In genomic region chr21:35632711-35633110, GRCh38 we compare ENCODE assay signal across 39 cellular contexts.
"Had no signal": no experiment of that assay in that cellular context is flagged by ENCODE, and none has a peak within 500 bp of the region (broad histone marks: within the 10 kb centered on the region; RNA-seq: fewer than 3 reads in every experiment).

No MANE protein-coding gene starts in this region.

- H3K36me3 ChIP-seq: adrenal gland, ascending aorta, brain microvascular endothelial cell, breast epithelium, cardiac muscle cell had no signal

- H3K27ac Mint-ChIP-seq: activated naive CD4-positive, alpha-beta T cell treated with anti-CD3 and anti-CD28 coated beads for 36 hours; activated naive CD4-positive, alpha-beta T cell treated with anti-CD3 and anti-CD28 coated beads, Interleukin-2, amount 10 ng/mL, durations not matched to agents 7 days and 5 days; activated naive CD4-positive, alpha-beta T cell treated with anti-CD3 and anti-CD28 coated beads, Interleukin-2, amount 50 U/mL, for 24 hours; activated naive CD4-positive, alpha-beta T cell treated with anti-CD3 and anti-CD28 coated beads, Interleukin-2, amount 50 U/mL, for 72 hours; activated naive CD8-positive, alpha-beta T cell; activated naive CD8-positive, alpha-beta T cell treated with anti-CD3 and anti-CD28 coated beads for 36 hours; activated naive CD8-positive, alpha-beta T cell treated with anti-CD3 and anti-CD28 coated beads, Interleukin-2, amount 10 ng/mL, durations not matched to agents 7 days and 5 days; activated naive CD8-positive, alpha-beta T cell treated with anti-CD3 and anti-CD28 coated beads, Interleukin-2, amount 50 U/mL, for 24 hours; activated T-cell treated with anti-CD3 and anti-CD28 coated beads, Interleukin-2, amount 50 U/mL, for 24 hours; activated T-cell treated with anti-CD3 and anti-CD28 coated beads, Interleukin-2, amount 50 U/mL, for 72 hours; activated T-helper 1 cell treated with anti-CD3 and anti-CD28 coated beads, Interleukin-12 subunit alpha, Interleukin-12 subunit beta, Interleukin-2, Interleukin-4 antibody, amounts not matched to agents 30 ng/mL and 10 ng/mL and 1 ng/mL, durations not matched to agents 14 hours and 24 hours and 36 hours; activated T-helper 17 cell treated with anti-CD3 and anti-CD28 coated beads, Interleukin-2, amount 50 U/mL, for 72 hours; activated T-helper 2 cell treated with anti-CD3 and anti-CD28 coated beads, Interferon-gamma antibody, Interleukin-2, Interleukin-4, amounts not matched to agents 10 μg/mL and 5 μg/mL and 100 μg/mL, durations not matched to agents 14 hours and 24 hours and 36 hours; brain had no signal

- H3K9me3 ChIP-seq: adrenal gland, ascending aorta, body of pancreas, breast epithelium had no signal

- DNase-seq: activated effector memory CD4-positive, alpha-beta T cell treated with anti-CD3 and anti-CD28 coated beads, Interleukin-2, amount 50 U/mL, for 16 hours; activated gamma-delta T cell; activated gamma-delta T cell treated with Interleukin-2 at 50 U/mL for 16 hours; activated naive CD4-positive, alpha-beta T cell; activated naive CD4-positive, alpha-beta T cell treated with anti-CD3 and anti-CD28 coated beads for 36 hours; activated naive CD4-positive, alpha-beta T cell treated with anti-CD3 and anti-CD28 coated beads, Interleukin-2, amount 10 ng/mL, durations not matched to agents 7 days and 5 days; activated naive CD4-positive, alpha-beta T cell treated with anti-CD3 and anti-CD28 coated beads, Interleukin-2, amount 50 U/mL, for 16 hours; activated naive CD4-positive, alpha-beta T cell treated with Interleukin-2 at 50 U/mL for 16 hours; activated naive CD8-positive, alpha-beta T cell treated with anti-CD3 and anti-CD28 coated beads for 36 hours; activated naive CD8-positive, alpha-beta T cell treated with anti-CD3 and anti-CD28 coated beads, Interleukin-2, amount 10 ng/mL, durations not matched to agents 7 days and 5 days; activated naive CD8-positive, alpha-beta T cell treated with anti-CD3 and anti-CD28 coated beads, Interleukin-2, amount 50 U/mL, for 24 hours; activated T-cell treated with anti-CD3 and anti-CD28 coated beads, Interleukin-2, amount 50 U/mL, for 1 hour; activated T-cell treated with anti-CD3 and anti-CD28 coated beads, Interleukin-2, amount 50 U/mL, for 24 hours; activated T-cell treated with anti-CD3 and anti-CD28 coated beads, Interleukin-2, amount 50 U/mL, for 4 hours; activated T-cell treated with anti-CD3 and anti-CD28 coated beads, Interleukin-2, amount 50 U/mL, for 48 hours; activated T-cell treated with anti-CD3 and anti-CD28 coated beads, Interleukin-2, amount 50 U/mL, for 72 hours; adrenal gland; amniotic stem cell; amygdala; anterior cingulate cortex; aorta; body of pancreas; brain microvascular endothelial cell; caudate nucleus; central memory CD4-positive, alpha-beta T cell; cerebellar nuclear complex had no signal

- H3K27ac ChIP-seq: adrenal gland, ascending aorta, body of pancreas, brain microvascular endothelial cell, breast epithelium, cardiac muscle cell had no signal

- H3K4me1 ChIP-seq: adrenal gland, ascending aorta, body of pancreas, breast epithelium had no signal

- H3K4me3 ChIP-seq: adrenal gland, ascending aorta, body of pancreas, breast epithelium, cardiac muscle cell had no signal

- H3K4me1 Mint-ChIP-seq: activated naive CD4-positive, alpha-beta T cell treated with anti-CD3 and anti-CD28 coated beads, Interleukin-2, amount 10 ng/mL, durations not matched to agents 7 days and 5 days; activated naive CD4-positive, alpha-beta T cell treated with anti-CD3 and anti-CD28 coated beads, Interleukin-2, amount 50 U/mL, for 24 hours; activated naive CD8-positive, alpha-beta T cell treated with anti-CD3 and anti-CD28 coated beads for 36 hours; activated naive CD8-positive, alpha-beta T cell treated with anti-CD3 and anti-CD28 coated beads, Interleukin-2, amount 10 ng/mL, durations not matched to agents 7 days and 5 days; activated naive CD8-positive, alpha-beta T cell treated with anti-CD3 and anti-CD28 coated beads, Interleukin-2, amount 50 U/mL, for 24 hours; activated T-helper 17 cell treated with anti-CD3 and anti-CD28 coated beads, Interleukin-2, amount 50 U/mL, for 72 hours; brain; central memory CD8-positive, alpha-beta T cell had no signal

- FAIRE-seq: astrocyte, bronchial epithelial cell had no signal

- H3K9me3 Mint-ChIP-seq: activated naive CD4-positive, alpha-beta T cell treated with anti-CD3 and anti-CD28 coated beads for 36 hours; activated naive CD4-positive, alpha-beta T cell treated with anti-CD3 and anti-CD28 coated beads, Interleukin-2, amount 10 ng/mL, durations not matched to agents 7 days and 5 days; activated naive CD4-positive, alpha-beta T cell treated with anti-CD3 and anti-CD28 coated beads, Interleukin-2, amount 50 U/mL, for 24 hours; activated naive CD4-positive, alpha-beta T cell treated with anti-CD3 and anti-CD28 coated beads, Interleukin-2, amount 50 U/mL, for 72 hours; activated naive CD8-positive, alpha-beta T cell treated with anti-CD3 and anti-CD28 coated beads for 36 hours; activated naive CD8-positive, alpha-beta T cell treated with anti-CD3 and anti-CD28 coated beads, Interleukin-2, amount 10 ng/mL, durations not matched to agents 7 days and 5 days; activated naive CD8-positive, alpha-beta T cell treated with anti-CD3 and anti-CD28 coated beads, Interleukin-2, amount 50 U/mL, for 24 hours; activated T-cell treated with anti-CD3 and anti-CD28 coated beads, Interleukin-2, amount 50 U/mL, for 24 hours; activated T-cell treated with anti-CD3 and anti-CD28 coated beads, Interleukin-2, amount 50 U/mL, for 4 hours; activated T-cell treated with anti-CD3 and anti-CD28 coated beads, Interleukin-2, amount 50 U/mL, for 72 hours; activated T-helper 1 cell treated with anti-CD3 and anti-CD28 coated beads, Interleukin-12 subunit alpha, Interleukin-12 subunit beta, Interleukin-2, Interleukin-4 antibody, amounts not matched to agents 30 ng/mL and 10 ng/mL and 1 ng/mL, durations not matched to agents 14 hours and 24 hours and 36 hours; activated T-helper 17 cell treated with anti-CD3 and anti-CD28 coated beads, Interleukin-2, amount 50 U/mL, for 72 hours; activated T-helper 2 cell treated with anti-CD3 and anti-CD28 coated beads, Interferon-gamma antibody, Interleukin-2, Interleukin-4, amounts not matched to agents 10 μg/mL and 5 μg/mL and 100 μg/mL, durations not matched to agents 14 hours and 24 hours and 36 hours; brain; central memory CD8-positive, alpha-beta T cell had no signal

- H3K4me3 Mint-ChIP-seq: activated naive CD4-positive, alpha-beta T cell treated with anti-CD3 and anti-CD28 coated beads for 36 hours; activated naive CD4-positive, alpha-beta T cell treated with anti-CD3 and anti-CD28 coated beads, Interleukin-2, amount 10 ng/mL, durations not matched to agents 7 days and 5 days; activated naive CD4-positive, alpha-beta T cell treated with anti-CD3 and anti-CD28 coated beads, Interleukin-2, amount 50 U/mL, for 24 hours; activated naive CD8-positive, alpha-beta T cell; activated naive CD8-positive, alpha-beta T cell treated with anti-CD3 and anti-CD28 coated beads for 36 hours; activated naive CD8-positive, alpha-beta T cell treated with anti-CD3 and anti-CD28 coated beads, Interleukin-2, amount 10 ng/mL, durations not matched to agents 7 days and 5 days; activated naive CD8-positive, alpha-beta T cell treated with anti-CD3 and anti-CD28 coated beads, Interleukin-2, amount 50 U/mL, for 24 hours; activated T-cell treated with anti-CD3 and anti-CD28 coated beads, Interleukin-2, amount 50 U/mL, for 24 hours; activated T-cell treated with anti-CD3 and anti-CD28 coated beads, Interleukin-2, amount 50 U/mL, for 4 hours; activated T-cell treated with anti-CD3 and anti-CD28 coated beads, Interleukin-2, amount 50 U/mL, for 72 hours; activated T-helper 1 cell treated with anti-CD3 and anti-CD28 coated beads, Interleukin-12 subunit alpha, Interleukin-12 subunit beta, Interleukin-2, Interleukin-4 antibody, amounts not matched to agents 30 ng/mL and 10 ng/mL and 1 ng/mL, durations not matched to agents 14 hours and 24 hours and 36 hours; activated T-helper 17 cell treated with anti-CD3 and anti-CD28 coated beads, Interleukin-2, amount 50 U/mL, for 72 hours; brain; central memory CD8-positive, alpha-beta T cell had no signal

- H3K27me3 ChIP-seq: adrenal gland, ascending aorta, body of pancreas, brain microvascular endothelial cell, breast epithelium, cardiac muscle cell had no signal

- H3K27me3 Mint-ChIP-seq: brain had no signal

- ATAC-seq: activated naive CD4-positive, alpha-beta T cell treated with anti-CD3 and anti-CD28 coated beads, Interleukin-2, amount 50 U/mL, for 72 hours; activated naive CD8-positive, alpha-beta T cell treated with anti-CD3 and anti-CD28 coated beads, Interleukin-2, amount 50 U/mL, for 24 hours; activated T-cell treated with anti-CD3 and anti-CD28 coated beads, Interleukin-2, amount 50 U/mL, for 4 hours; activated T-cell treated with anti-CD3 and anti-CD28 coated beads, Interleukin-2, amount 50 U/mL, for 72 hours; activated T-helper 17 cell treated with anti-CD3 and anti-CD28 coated beads, Interleukin-2, amount 50 U/mL, for 72 hours; body of pancreas had no signal

- H3K36me3 Mint-ChIP-seq: activated naive CD4-positive, alpha-beta T cell treated with anti-CD3 and anti-CD28 coated beads, Interleukin-2, amount 10 ng/mL, durations not matched to agents 7 days and 5 days; activated naive CD4-positive, alpha-beta T cell treated with anti-CD3 and anti-CD28 coated beads, Interleukin-2, amount 50 U/mL, for 24 hours; activated naive CD4-positive, alpha-beta T cell treated with anti-CD3 and anti-CD28 coated beads, Interleukin-2, amount 50 U/mL, for 72 hours; activated naive CD8-positive, alpha-beta T cell; activated naive CD8-positive, alpha-beta T cell treated with anti-CD3 and anti-CD28 coated beads for 36 hours; activated naive CD8-positive, alpha-beta T cell treated with anti-CD3 and anti-CD28 coated beads, Interleukin-2, amount 10 ng/mL, durations not matched to agents 7 days and 5 days; brain had no signal
